13 cellular contexts compared by ENCODE assay signal in genomic region chr2:143692162-143692561, GRCh38.
DNase-seq lines count a peak whose midpoint lies in the region; ATAC-seq and TF ChIP-seq lines count a peak whose summit lies in the region.
"Had no signal": no experiment of that assay in that cellular context is flagged by ENCODE, and none has a peak within 500 bp of the region (broad histone marks: within the 10 kb centered on the region; RNA-seq: fewer than 3 reads in every experiment).

No MANE protein-coding gene starts in this region.

- H3K4ac ChIP-seq in mesendoderm (ENCODE audit: low read depth, low read length): no peak overlapping the region

- H3K4me3 Mint-ChIP-seq in WTC11: no peak overlapping the region; the same call in 1 of the 2 replicates
- no peak overlapping the region for H3K4me3 Mint-ChIP-seq in activated CD4-positive, alpha-beta memory T cell treated with anti-CD3 and anti-CD28 coated beads for 36 hours

- H2BK15ac ChIP-seq in mesendoderm (replicated peaks; ENCODE audit: low read depth): no peak overlapping the region

- peak; percentile 34 for DNase-seq in NCI-H748 (lab: John Stamatoyannopoulos, UW; ENCODE audit: unreplicated experiment)
- DNase-seq in NCI-H748 treated with DMSO at 0.1 percent for 48 hours (lab: John Stamatoyannopoulos, UW): no peak
- peak; percentile 12 for DNase-seq in WTC11 (ENCODE audit: low spot score)
- peak; percentile 53 for DNase-seq in mesendoderm
- no peak for DNase-seq in activated CD4-positive, alpha-beta T cell treated with anti-CD3 and anti-CD28 coated beads for 4 hours
- no peak for DNase-seq in substantia nigra (lab: John Stamatoyannopoulos, UW)
- DNase-seq in activated CD4-positive, alpha-beta memory T cell treated with anti-CD3 and anti-CD28 coated beads for 36 hours: no peak
- no peak for DNase-seq in putamen (ENCODE audit: low spot score)
- DNase-seq: 8988T, NCI-H1436, NCI-H446 treated with DMSO at 0.1 percent for 48 hours, SHP77 treated with DMSO at 0.1 percent for 48 hours had no signal

- H3K27me3 ChIP-seq in mesendoderm (ENCODE audit: insufficient read depth, low read length, poor library complexity): no peaks in the 10 kb centered on the region
- H3K27me3 ChIP-seq: BLaER1 had no signal

- ATAC-seq in WTC11: peak; percentile 95

- no peak overlapping the region for H2AK5ac ChIP-seq in mesendoderm (ENCODE audit: low read length)

- H4K5ac ChIP-seq in mesendoderm (ENCODE audit: low read length): no peak overlapping the region

- H3K23ac ChIP-seq in mesendoderm (ENCODE audit: low read length): no peak overlapping the region

- H3K4me2 ChIP-seq in mesendoderm (ENCODE audit: low read length): no peak overlapping the region
- H3K4me2 ChIP-seq: BLaER1 had no signal

- no peak overlapping the region for H3K4me3 ChIP-seq in mesendoderm (ENCODE audit: low read length)
- H3K4me3 ChIP-seq: BLaER1 had no signal

- H3K79me2 ChIP-seq in mesendoderm (ENCODE audit: control insufficient read depth, insufficient read depth, low read length): no peaks in the 10 kb centered on the region

- H3K4me1 ChIP-seq in mesendoderm (ENCODE audit: control insufficient read depth, low read depth, low read length): peaks cover 5% of the 10 kb centered on the region
- H3K4me1 ChIP-seq: BLaER1 had no signal

- no peaks in the 10 kb centered on the region for H3K79me1 ChIP-seq in mesendoderm (ENCODE audit: low read length)

- H3K56ac ChIP-seq in mesendoderm (ENCODE audit: low read length): no peak overlapping the region

- intact Hi-C loops in activated CD4-positive, alpha-beta memory T cell treated with anti-CD3 and anti-CD28 coated beads for 36 hours (cut with micrococcal nuclease): no loop called here

- no peaks in the 10 kb centered on the region for H3K9me3 Mint-ChIP-seq in WTC11
- no peaks in the 10 kb centered on the region for H3K9me3 Mint-ChIP-seq in activated CD4-positive, alpha-beta memory T cell treated with anti-CD3 and anti-CD28 coated beads for 36 hours

- no peaks in the 10 kb centered on the region for H3K27me3 Mint-ChIP-seq in WTC11 (ENCODE audit: low read depth)
- no peaks in the 10 kb centered on the region for H3K27me3 Mint-ChIP-seq in activated CD4-positive, alpha-beta memory T cell treated with anti-CD3 and anti-CD28 coated beads for 36 hours

- peak overlapping the region; percentile 20 for H3K18ac ChIP-seq in mesendoderm (ENCODE audit: low read length)

- peaks cover 60% of the 10 kb centered on the region for H3K4me1 Mint-ChIP-seq in WTC11
- H3K4me1 Mint-ChIP-seq in activated CD4-positive, alpha-beta memory T cell treated with anti-CD3 and anti-CD28 coated beads for 36 hours (ENCODE audit: low read depth): peaks cover 69% of the 10 kb centered on the region

- H3K9ac ChIP-seq in mesendoderm (ENCODE audit: low read length): no peak overlapping the region
- H3K9ac ChIP-seq: BLaER1 had no signal

- H3K36me3 Mint-ChIP-seq in WTC11: no peaks in the 10 kb centered on the region
- peaks cover 13% of the 10 kb centered on the region for H3K36me3 Mint-ChIP-seq in activated CD4-positive, alpha-beta memory T cell treated with anti-CD3 and anti-CD28 coated beads for 36 hours

- no CpG with 5 or more reads among the region's 5 CpGs for WGBS in mesendoderm (ENCODE audit: extremely low coverage, insufficient coverage, low lambda C conversion rate)

- H3K36me3 ChIP-seq in mesendoderm (ENCODE audit: control insufficient read depth, insufficient read depth, low read length): no peaks in the 10 kb centered on the region
- H3K36me3 ChIP-seq: BLaER1 had no signal

- POLR2A ChIA-PET in WTC11 (lab: Charles Lee): no interaction called here
- POLR2A ChIA-PET in activated CD4-positive, alpha-beta memory T cell treated with anti-CD3 and anti-CD28 coated beads for 36 hours (lab: Charles Lee): no interaction called here

- CTCF ChIA-PET in WTC11 (lab: Charles Lee): interaction anchor here (1.1 kb wide), 1 partner anchor 757 kb away, joined by 3 read pairs; no protein-coding TSS in a partner anchor
- CTCF ChIA-PET in activated CD4-positive, alpha-beta memory T cell treated with anti-CD3 and anti-CD28 coated beads for 36 hours (lab: Charles Lee): no interaction called here

- H2BK120ac ChIP-seq in mesendoderm (ENCODE audit: low read depth, low read length): no peak overlapping the region

- H4K8ac ChIP-seq in mesendoderm (ENCODE audit: low read depth, low read length): no peak overlapping the region

- peak overlapping the region; percentile 84 for H3K27ac Mint-ChIP-seq in WTC11
- H3K27ac Mint-ChIP-seq in activated CD4-positive, alpha-beta memory T cell treated with anti-CD3 and anti-CD28 coated beads for 36 hours: no peak overlapping the region

- H2BK5ac ChIP-seq in mesendoderm (ENCODE audit: low read length): no peak overlapping the region

- no peak overlapping the region for H3K27ac ChIP-seq in mesendoderm (ENCODE audit: low read depth, low read length)
- no peak overlapping the region for H3K27ac ChIP-seq in substantia nigra (ENCODE audit: low read depth, low read length, poor library complexity, severe bottlenecking)
- H3K27ac ChIP-seq: BLaER1 had no signal

- TF ChIP-seq CTCF in WTC11 (IDR thresholded peaks at IDR 0.05): no peak

TF ChIP-seq in WTC11, 78 proteins besides CTCF, POLR2A, EP300 and RAD21:
- TF ChIP-seq USF2 (CRISPR knock-in tag; IDR thresholded peaks at IDR 0.05) (no peak), ZNF232 (CRISPR knock-in tag; IDR thresholded peaks at IDR 0.05) (no peak), ZNF138 (CRISPR knock-in tag; conservative IDR thresholded peaks at IDR 0.05) (no peak)
- TF ChIP-seq, protein P1, sequence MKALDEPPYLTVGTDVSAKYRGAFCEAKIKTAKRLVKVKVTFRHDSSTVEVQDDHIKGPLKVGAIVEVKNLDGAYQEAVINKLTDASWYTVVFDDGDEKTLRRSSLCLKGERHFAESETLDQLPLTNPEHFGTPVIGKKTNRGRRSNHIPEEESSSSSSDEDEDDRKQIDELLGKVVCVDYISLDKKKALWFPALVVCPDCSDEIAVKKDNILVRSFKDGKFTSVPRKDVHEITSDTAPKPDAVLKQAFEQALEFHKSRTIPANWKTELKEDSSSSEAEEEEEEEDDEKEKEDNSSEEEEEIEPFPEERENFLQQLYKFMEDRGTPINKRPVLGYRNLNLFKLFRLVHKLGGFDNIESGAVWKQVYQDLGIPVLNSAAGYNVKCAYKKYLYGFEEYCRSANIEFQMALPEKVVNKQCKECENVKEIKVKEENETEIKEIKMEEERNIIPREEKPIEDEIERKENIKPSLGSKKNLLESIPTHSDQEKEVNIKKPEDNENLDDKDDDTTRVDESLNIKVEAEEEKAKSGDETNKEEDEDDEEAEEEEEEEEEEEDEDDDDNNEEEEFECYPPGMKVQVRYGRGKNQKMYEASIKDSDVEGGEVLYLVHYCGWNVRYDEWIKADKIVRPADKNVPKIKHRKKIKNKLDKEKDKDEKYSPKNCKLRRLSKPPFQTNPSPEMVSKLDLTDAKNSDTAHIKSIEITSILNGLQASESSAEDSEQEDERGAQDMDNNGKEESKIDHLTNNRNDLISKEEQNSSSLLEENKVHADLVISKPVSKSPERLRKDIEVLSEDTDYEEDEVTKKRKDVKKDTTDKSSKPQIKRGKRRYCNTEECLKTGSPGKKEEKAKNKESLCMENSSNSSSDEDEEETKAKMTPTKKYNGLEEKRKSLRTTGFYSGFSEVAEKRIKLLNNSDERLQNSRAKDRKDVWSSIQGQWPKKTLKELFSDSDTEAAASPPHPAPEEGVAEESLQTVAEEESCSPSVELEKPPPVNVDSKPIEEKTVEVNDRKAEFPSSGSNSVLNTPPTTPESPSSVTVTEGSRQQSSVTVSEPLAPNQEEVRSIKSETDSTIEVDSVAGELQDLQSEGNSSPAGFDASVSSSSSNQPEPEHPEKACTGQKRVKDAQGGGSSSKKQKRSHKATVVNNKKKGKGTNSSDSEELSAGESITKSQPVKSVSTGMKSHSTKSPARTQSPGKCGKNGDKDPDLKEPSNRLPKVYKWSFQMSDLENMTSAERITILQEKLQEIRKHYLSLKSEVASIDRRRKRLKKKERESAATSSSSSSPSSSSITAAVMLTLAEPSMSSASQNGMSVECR (CRISPR knock-in tag; IDR thresholded peaks at IDR 0.05; ENCODE audit: borderline replicate concordance): no peak
- TF ChIP-seq, protein P2, sequence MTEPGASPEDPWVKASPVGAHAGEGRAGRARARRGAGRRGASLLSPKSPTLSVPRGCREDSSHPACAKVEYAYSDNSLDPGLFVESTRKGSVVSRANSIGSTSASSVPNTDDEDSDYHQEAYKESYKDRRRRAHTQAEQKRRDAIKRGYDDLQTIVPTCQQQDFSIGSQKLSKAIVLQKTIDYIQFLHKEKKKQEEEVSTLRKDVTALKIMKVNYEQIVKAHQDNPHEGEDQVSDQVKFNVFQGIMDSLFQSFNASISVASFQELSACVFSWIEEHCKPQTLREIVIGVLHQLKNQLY (CRISPR knock-in tag; IDR thresholded peaks at IDR 0.05): no peak
- TF ChIP-seq, protein P3, sequence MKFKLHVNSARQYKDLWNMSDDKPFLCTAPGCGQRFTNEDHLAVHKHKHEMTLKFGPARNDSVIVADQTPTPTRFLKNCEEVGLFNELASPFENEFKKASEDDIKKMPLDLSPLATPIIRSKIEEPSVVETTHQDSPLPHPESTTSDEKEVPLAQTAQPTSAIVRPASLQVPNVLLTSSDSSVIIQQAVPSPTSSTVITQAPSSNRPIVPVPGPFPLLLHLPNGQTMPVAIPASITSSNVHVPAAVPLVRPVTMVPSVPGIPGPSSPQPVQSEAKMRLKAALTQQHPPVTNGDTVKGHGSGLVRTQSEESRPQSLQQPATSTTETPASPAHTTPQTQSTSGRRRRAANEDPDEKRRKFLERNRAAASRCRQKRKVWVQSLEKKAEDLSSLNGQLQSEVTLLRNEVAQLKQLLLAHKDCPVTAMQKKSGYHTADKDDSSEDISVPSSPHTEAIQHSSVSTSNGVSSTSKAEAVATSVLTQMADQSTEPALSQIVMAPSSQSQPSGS (CRISPR knock-in tag; IDR thresholded peaks at IDR 0.05; ENCODE audit: borderline replicate concordance, low read depth): no peak
TF ChIP-seq in WTC11: peak in this region for 0.

Comparison
In these comparisons a context has a peak if more than half of its experiments do, and no peak if none do; other contexts are left out.
1. DNase-seq: peak in NCI-H748 (single experiment), WTC11 (single experiment) and mesendoderm (single experiment); none in NCI-H748 treated with DMSO at 0.1 percent for 48 hours (single experiment), activated CD4-positive, alpha-beta T cell treated with anti-CD3 and anti-CD28 coated beads for 4 hours (0 of 2), substantia nigra (0 of 49), activated CD4-positive, alpha-beta memory T cell treated with anti-CD3 and anti-CD28 coated beads for 36 hours (single experiment) and putamen (single experiment).